Comparison of ENCODE assay signal across 12 cellular contexts in genomic region chr10:29257106-29257783, GRCh38. TPM values are rescaled to one million over a fixed set of nuclear protein-coding genes. Genes with fewer than 3 reads are reported as not detected.
DNase-seq lines count a peak whose midpoint lies in the region; TF ChIP-seq lines count a peak whose summit lies in the region.
"Had no signal": no experiment of that assay in that cellular context is flagged by ENCODE, and none has a peak within 500 bp of the region (broad histone marks: within the 10 kb centered on the region; RNA-seq: fewer than 3 reads in every experiment).

No MANE protein-coding gene starts in this region.

- H3K9me2 ChIP-seq in hepatocyte (replicated peaks; ENCODE audit: insufficient read depth) = no peaks in the 10 kb centered on the region

- H3K27me3 Mint-ChIP-seq in immature natural killer cell (ENCODE audit: low read depth in 3 of 3) = peaks cover 4 to 7% (median 6%) of the 10 kb centered on the region in 3 donors

- peaks cover 0 to under 1% (median 0%) of the 10 kb centered on the region in 6 donors for H3K9me3 Mint-ChIP-seq in immature natural killer cell

- no peak overlapping the region for H2AFZ ChIP-seq in hepatocyte

- no peaks in the 10 kb centered on the region for H3K4me1 Mint-ChIP-seq in immature natural killer cell

- H3K4me3 Mint-ChIP-seq in immature natural killer cell = no peak overlapping the region

- H3K27ac Mint-ChIP-seq in immature natural killer cell = no peak overlapping the region

- H3K4me2 ChIP-seq in hepatocyte = peak overlapping the region; percentile 38

- WGBS in adrenal gland, 4 donors = 40 to 46% (median 41%) methylated on average over 11 of the region's 11 CpGs
- 26% methylated on average over 11 of the region's 11 CpGs for WGBS in hepatocyte (ENCODE audit: low lambda C conversion rate, missing lambda C conversion rate)
- 26% methylated on average over 11 of the region's 11 CpGs for WGBS in suprapubic skin

- H3K4me3 ChIP-seq in adrenal gland (no peak overlapping the region), hepatocyte (no peak overlapping the region), suprapubic skin (no peak overlapping the region)

- no peak for TF ChIP-seq EP300 in suprapubic skin (IDR thresholded peaks at IDR 0.05)

- H3K27ac ChIP-seq in adrenal gland = peak overlapping the region in 2 of 5 donors; percentile 8 to 61
- peak overlapping the region; percentile 66 for H3K27ac ChIP-seq in hepatocyte
- peak overlapping the region; percentile 34 for H3K27ac ChIP-seq in suprapubic skin

- no peak for TF ChIP-seq CTCF in adrenal gland (IDR thresholded peaks at IDR 0.05)
- TF ChIP-seq CTCF in hepatocyte (IDR thresholded peaks at IDR 0.05; ENCODE audit: poor library complexity) = no peak
- TF ChIP-seq CTCF in suprapubic skin (IDR thresholded peaks at IDR 0.05) = no peak

- H3K9me3 ChIP-seq in adrenal gland (replicated peaks in 1 of 3) (no peaks in the 10 kb centered on the region), hepatocyte (ENCODE audit: low read depth) (no peaks in the 10 kb centered on the region), suprapubic skin (no peaks in the 10 kb centered on the region)

- intact Hi-C loops in adrenal gland (cut with DNase I) = no loop called here

- H3K4me1 ChIP-seq in adrenal gland (replicated peaks in 1 of 2) (peaks cover 0 to 7% of the 10 kb centered on the region in 2 donors), hepatocyte (ENCODE audit: insufficient read depth) (peaks cover 56% of the 10 kb centered on the region), suprapubic skin (peaks cover 4% of the 10 kb centered on the region)

- H3K79me2 ChIP-seq in hepatocyte = no peaks in the 10 kb centered on the region

- DNase-seq in HS-27A (ENCODE audit: low read depth) = peak; percentile 33
- peak in 6 of 7 donors; percentile 44 to 75 (median 52) for DNase-seq in adrenal gland
- peak; percentile 84 for DNase-seq in hepatocyte (ENCODE audit: low spot score)
- DNase-seq in suprapubic skin (ENCODE audit: low spot score in 2 of 2) = peak; percentile 81
- DNase-seq in immature natural killer cell = no peak
- no peak for DNase-seq in DMS153 (lab: John Stamatoyannopoulos, UW)
- no peak for DNase-seq in NCI-H2227 (lab: John Stamatoyannopoulos, UW; ENCODE audit: unreplicated experiment)
- no peak for DNase-seq in activated gamma-delta T cell treated with Interleukin-2 at 50 U/mL for 16 hours
- DNase-seq: activated CD4-positive, alpha-beta T cell treated with anti-CD3 and anti-CD28 coated beads, Interleukin-2, amount 50 U/mL, for 1 hour; NCI-H345 had no signal

- H4K20me1 ChIP-seq in hepatocyte (ENCODE audit: insufficient read depth, poor library complexity, severe bottlenecking) = no peaks in the 10 kb centered on the region

- H3K27me3 ChIP-seq in adrenal gland (no peaks in the 10 kb centered on the region), hepatocyte (no peaks in the 10 kb centered on the region), suprapubic skin (peaks cover 40% of the 10 kb centered on the region)

- no peaks in the 10 kb centered on the region for H3K36me3 Mint-ChIP-seq in immature natural killer cell

- H3K36me3 ChIP-seq in adrenal gland (replicated peaks in 1 of 2) (no peaks in the 10 kb centered on the region), hepatocyte (replicated peaks; ENCODE audit: insufficient read depth, low read depth) (no peaks in the 10 kb centered on the region), suprapubic skin (no peaks in the 10 kb centered on the region)

- TF ChIP-seq POLR2A in adrenal gland (IDR thresholded peaks at IDR 0.05) (no peak), suprapubic skin (IDR thresholded peaks at IDR 0.05) (no peak)

RNA-seq across cellular contexts. Expression of gene LYZL1, which starts 31.6 kb away (rescaled TPM):
- total RNA-seq in adrenal gland (not detected), hepatocyte (not detected in 2 replicates), suprapubic skin (not detected)
- polyA plus RNA-seq in adrenal gland (not detected), hepatocyte (not detected in 2 replicates), immature natural killer cell (not detected)
- total RNA-seq: pulmonary artery endothelial cell, subcutaneous adipose tissue had no signal

Comparison
In these comparisons a context has a peak if more than half of its experiments do, and no peak if none do; other contexts are left out.
1. DNase-seq: peak in HS-27A (single experiment), adrenal gland (6 of 7), hepatocyte (single experiment) and suprapubic skin (2 of 2); none in immature natural killer cell (0 of 3), DMS153 (single experiment), NCI-H2227 (single experiment) and activated gamma-delta T cell treated with Interleukin-2 at 50 U/mL for 16 hours (single experiment).